29 cellular contexts compared by ENCODE assay signal in genomic region chr10:125962200-125962599, GRCh38.
"Had no signal": no experiment of that assay in that cellular context is flagged by ENCODE, and none has a peak within 500 bp of the region (broad histone marks: within the 10 kb centered on the region; RNA-seq: fewer than 3 reads in every experiment).

No MANE protein-coding gene starts in this region.

- DNase-seq: stimulated activated CD4-positive, alpha-beta T cell treated with anti-CD3 and anti-CD28 coated beads, Interleukin-2, amount 100 ng/mL, for 48 hours; stimulated activated CD4-positive, alpha-beta T cell treated with anti-CD3 and anti-CD28 coated beads, Interleukin-4, amount 100 ng/mL, for 1 hour; stimulated activated CD4-positive, alpha-beta T cell treated with anti-CD3 and anti-CD28 coated beads, Interleukin-4, amount 100 ng/mL, for 24 hours; stimulated activated CD4-positive, alpha-beta T cell treated with anti-CD3 and anti-CD28 coated beads, Interleukin-4, amount 100 ng/mL, for 4 hours; stimulated activated CD8-positive, alpha-beta memory T cell treated with anti-CD3 and anti-CD28 coated beads, Interleukin-4, amount 100 ng/mL, for 48 hours; stimulated activated naive B cell treated with anti-CD40 and anti-IgM and Interleukin-4, amounts not matched to agents 10 μg/mL and 1 μg/mL and 100 μg/mL, for 72 hours; stimulated activated naive CD4-positive, alpha-beta T cell; stimulated activated naive CD4-positive, alpha-beta T cell treated with Interleukin-2 at 50 U/mL for 16 hours; stimulated activated naive CD8-positive, alpha-beta T cell treated with anti-CD3 and anti-CD28 coated beads, Interleukin-15, amount 100 ng/mL, for 72 hours; stimulated activated naive CD8-positive, alpha-beta T cell treated with anti-CD3 and anti-CD28 coated beads, Interleukin-15, Interleukin-2, amounts not matched to agents 100 U/mL and 50 U/mL, for 24 hours; stomach; substantia nigra; testis; thyroid gland; tibial artery; transverse colon; trophoblast cell; upper lobe of left lung; upper lobe of right lung; uterus had no signal

- ATAC-seq: stimulated activated effector memory CD8-positive, alpha-beta T cell treated with anti-CD3 and anti-CD28 coated beads, Interleukin-12 subunit alpha, Interleukin-12 subunit beta, amount 100 ng/mL, for 72 hours; stimulated activated memory B cell treated with anti-CD40 and anti-IgM and Interleukin-4, amounts not matched to agents 10 μg/mL and 1 μg/mL and 100 μg/mL, for 72 hours; stimulated activated naive B cell treated with anti-CD40 and anti-IgM and Interleukin-4, amounts not matched to agents 10 μg/mL and 1 μg/mL and 100 μg/mL, for 72 hours; stimulated activated naive CD8-positive, alpha-beta T cell treated with anti-CD3 and anti-CD28 coated beads, Interleukin-15, amount 100 ng/mL, for 72 hours; stimulated activated naive CD8-positive, alpha-beta T cell treated with anti-CD3 and anti-CD28 coated beads, Interleukin-15, Interleukin-2, amounts not matched to agents 100 U/mL and 50 U/mL, for 24 hours; upper lobe of right lung had no signal

- H3K27ac Mint-ChIP-seq: stimulated activated effector memory CD8-positive, alpha-beta T cell treated with anti-CD3 and anti-CD28 coated beads, Interleukin-12 subunit alpha, Interleukin-12 subunit beta, amount 100 ng/mL, for 72 hours; stimulated activated memory B cell treated with anti-CD40 and anti-IgM and Interleukin-4, amounts not matched to agents 10 μg/mL and 1 μg/mL and 100 μg/mL, for 72 hours; stimulated activated naive B cell treated with anti-CD40 and anti-IgM and Interleukin-4, amounts not matched to agents 10 μg/mL and 1 μg/mL and 100 μg/mL, for 72 hours; stimulated activated naive CD8-positive, alpha-beta T cell treated with anti-CD3 and anti-CD28 coated beads, Interleukin-15, Interleukin-2, amounts not matched to agents 100 ng/mL and 50 ng/mL, for 24 hours; type B pancreatic cell had no signal

- H3K4me1 Mint-ChIP-seq: stimulated activated effector memory CD8-positive, alpha-beta T cell treated with anti-CD3 and anti-CD28 coated beads, Interleukin-12 subunit alpha, Interleukin-12 subunit beta, amount 100 ng/mL, for 72 hours; stimulated activated memory B cell treated with anti-CD40 and anti-IgM and Interleukin-4, amounts not matched to agents 10 μg/mL and 1 μg/mL and 100 μg/mL, for 72 hours; stimulated activated naive B cell treated with anti-CD40 and anti-IgM and Interleukin-4, amounts not matched to agents 10 μg/mL and 1 μg/mL and 100 μg/mL, for 72 hours; stimulated activated naive CD8-positive, alpha-beta T cell treated with anti-CD3 and anti-CD28 coated beads, Interleukin-15, amount 100 ng/mL, for 72 hours had no signal

- H3K36me3 Mint-ChIP-seq: stimulated activated effector memory CD8-positive, alpha-beta T cell treated with anti-CD3 and anti-CD28 coated beads, Interleukin-12 subunit alpha, Interleukin-12 subunit beta, amount 100 ng/mL, for 72 hours; stimulated activated memory B cell treated with anti-CD40 and anti-IgM and Interleukin-4, amounts not matched to agents 10 μg/mL and 1 μg/mL and 100 μg/mL, for 72 hours; stimulated activated naive B cell treated with anti-CD40 and anti-IgM and Interleukin-4, amounts not matched to agents 10 μg/mL and 1 μg/mL and 100 μg/mL, for 72 hours had no signal

- H3K9me3 Mint-ChIP-seq: stimulated activated effector memory CD8-positive, alpha-beta T cell treated with anti-CD3 and anti-CD28 coated beads, Interleukin-12 subunit alpha, Interleukin-12 subunit beta, amount 100 ng/mL, for 72 hours; stimulated activated memory B cell treated with anti-CD40 and anti-IgM and Interleukin-4, amounts not matched to agents 10 μg/mL and 1 μg/mL and 100 μg/mL, for 72 hours; stimulated activated naive B cell treated with anti-CD40 and anti-IgM and Interleukin-4, amounts not matched to agents 10 μg/mL and 1 μg/mL and 100 μg/mL, for 72 hours had no signal

- H3K4me3 ChIP-seq: stomach, suprapubic skin, testis, thoracic aorta, thyroid gland, tibial artery, tibial nerve, transverse colon, upper lobe of left lung, upper lobe of right lung, uterus, vagina had no signal

- FAIRE-seq: urothelium cell line had no signal

- H3K27ac ChIP-seq: stomach, suprapubic skin, testis, thoracic aorta, thyroid gland, tibial artery, tibial nerve, transverse colon, upper lobe of left lung, upper lobe of right lung, uterus, vagina had no signal

- H3K27me3 Mint-ChIP-seq: stimulated activated memory B cell treated with anti-CD40 and anti-IgM and Interleukin-4, amounts not matched to agents 10 μg/mL and 1 μg/mL and 100 μg/mL, for 72 hours; stimulated activated naive CD8-positive, alpha-beta T cell treated with anti-CD3 and anti-CD28 coated beads, Interleukin-15, amount 100 ng/mL, for 72 hours; type B pancreatic cell had no signal

- H3K9me3 ChIP-seq: stomach, suprapubic skin, testis, thoracic aorta, thyroid gland, transverse colon, upper lobe of left lung, uterus, vagina had no signal

- H3K4me1 ChIP-seq: stomach, suprapubic skin, testis, thyroid gland, tibial artery, tibial nerve, transverse colon, upper lobe of left lung, upper lobe of right lung, uterus, vagina had no signal

- H3K4me3 Mint-ChIP-seq: stimulated activated effector memory CD8-positive, alpha-beta T cell treated with anti-CD3 and anti-CD28 coated beads, Interleukin-12 subunit alpha, Interleukin-12 subunit beta, amount 100 ng/mL, for 72 hours; stimulated activated memory B cell treated with anti-CD40 and anti-IgM and Interleukin-4, amounts not matched to agents 10 μg/mL and 1 μg/mL and 100 μg/mL, for 72 hours; stimulated activated naive B cell treated with anti-CD40 and anti-IgM and Interleukin-4, amounts not matched to agents 10 μg/mL and 1 μg/mL and 100 μg/mL, for 72 hours; stimulated activated naive CD8-positive, alpha-beta T cell treated with anti-CD3 and anti-CD28 coated beads, Interleukin-15, amount 100 ng/mL, for 72 hours; stimulated activated naive CD8-positive, alpha-beta T cell treated with anti-CD3 and anti-CD28 coated beads, Interleukin-15, Interleukin-2, amounts not matched to agents 100 ng/mL and 50 ng/mL, for 24 hours; type B pancreatic cell had no signal

- H3K36me3 ChIP-seq: stomach, suprapubic skin, thoracic aorta, thyroid gland, tibial artery, tibial nerve, transverse colon, upper lobe of left lung, upper lobe of right lung, uterus, vagina had no signal
